8 cellular contexts compared by ENCODE assay signal in the genomic region with DNA sequence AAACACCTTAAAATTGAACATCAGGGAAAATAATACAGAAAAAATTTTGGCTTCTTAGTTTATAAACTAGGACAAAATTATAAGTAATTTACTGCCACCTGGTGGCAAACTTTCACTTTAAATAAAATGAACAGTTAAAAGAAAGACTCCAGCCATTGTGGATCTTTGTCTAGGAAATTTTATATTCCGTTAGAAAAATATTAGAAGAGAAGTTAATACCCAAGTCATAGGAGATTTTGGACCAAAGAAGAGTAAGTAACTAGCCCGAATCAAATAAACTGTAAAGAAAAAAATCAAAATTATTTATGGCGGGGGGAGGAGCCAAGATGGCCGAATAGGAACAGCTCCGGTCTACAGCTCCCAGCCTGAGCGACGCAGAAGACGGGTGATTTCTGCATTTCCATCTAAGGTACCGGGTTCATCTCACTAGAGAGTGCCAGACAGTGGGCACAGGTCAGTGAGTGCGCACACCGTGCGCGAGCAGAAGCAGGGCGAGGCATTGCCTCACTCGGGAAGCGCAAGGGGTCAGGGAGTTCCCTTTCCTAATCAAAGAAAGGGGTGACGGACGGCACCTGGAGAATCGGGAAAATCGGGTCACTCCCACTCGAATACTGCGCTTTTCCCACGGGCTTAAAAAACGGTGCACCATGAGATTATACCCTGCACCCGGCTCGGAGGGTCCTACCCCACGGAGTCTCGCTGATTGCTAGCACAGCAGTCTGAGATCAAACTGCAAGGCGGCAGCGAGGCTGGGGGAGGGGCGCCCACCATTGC.
DNase-seq lines count a peak whose midpoint lies in the region; TF ChIP-seq lines count a peak whose summit lies in the region.
"Not testable (repeated sequence)": the region's sequence is repeated elsewhere in the genome, so short reads cannot be mapped to it uniquely, and the experiment has no call there.

No MANE protein-coding gene starts in this region.

- peak; percentile 56 for TF ChIP-seq RAD21 in SK-N-SH (IDR thresholded peaks at IDR 0.05; ENCODE audit: low read length)

- H4K8ac ChIP-seq in neuronal stem cell (ENCODE audit: low read depth, low read length), result not testable (repeated sequence)

- not testable (repeated sequence) for H3K4me2 ChIP-seq in SK-N-SH; mammary epithelial cell (ENCODE audit: insufficient read depth, low read depth, low read length); neuronal stem cell (ENCODE audit: insufficient read depth, low read length, poor library complexity, severe bottlenecking)

- 0 out of 2 replicates have a peak overlapping the region, but pooled peaks have one; percentile 4 for H2AFZ ChIP-seq in SK-N-SH (ENCODE audit: low read depth)
- H2AFZ ChIP-seq in mammary epithelial cell (ENCODE audit: low read depth, low read length), result not testable (repeated sequence)
- peak overlapping the region; percentile 76 for H2AFZ ChIP-seq in neuronal stem cell (ENCODE audit: low read length)

- not testable (repeated sequence) for H3K18ac ChIP-seq in neuronal stem cell (ENCODE audit: low read length)

- not testable (repeated sequence) for H3K36me3 ChIP-seq in SK-N-SH (replicated peaks in 1 of 2; ENCODE audit: control insufficient read depth in 1 of 2, insufficient read depth in 2 of 2, low read length in 1 of 2); mammary epithelial cell (ENCODE audit: insufficient read depth, low read length); cardiac muscle cell; neuronal stem cell (replicated peaks in 1 of 2; ENCODE audit: control insufficient read depth in 2 of 2, insufficient read depth in 2 of 2, low read length in 2 of 2)

- not testable (repeated sequence) for H3K79me2 ChIP-seq in SK-N-SH (ENCODE audit: insufficient read depth); mammary epithelial cell (ENCODE audit: insufficient read depth, low read length)

- H3K27ac ChIP-seq in SK-N-SH (ENCODE audit: low read depth in 2 of 2, low read length in 1 of 2); mammary epithelial cell (ENCODE audit: insufficient read depth, low read depth, low read length); cardiac muscle cell; neuronal stem cell (replicated peaks; ENCODE audit: low read length): not testable (repeated sequence)

- H3K4me3 ChIP-seq in SK-N-SH (ENCODE audit: low read depth in 2 of 2, low read length in 1 of 2), result peak overlapping the region in 1 of 2 experiments; percentile 12; a peak in 1 of 4 replicates
- not testable (repeated sequence) for H3K4me3 ChIP-seq in mammary epithelial cell (replicated peaks in 1 of 3; ENCODE audit: insufficient read depth in 1 of 3, low read depth in 2 of 3, low read length in 3 of 3); cardiac muscle cell; neuronal stem cell (ENCODE audit: low read length in 2 of 2)

- not testable (repeated sequence) for TF ChIP-seq EP300 in SK-N-SH (IDR thresholded peaks at IDR 0.05; ENCODE audit: borderline replicate concordance in 1 of 2, low read depth in 1 of 2, low read length in 1 of 2)

- H3K79me1 ChIP-seq in neuronal stem cell (ENCODE audit: low read depth, low read length), result not testable (repeated sequence)

- not testable (repeated sequence) for H2AK5ac ChIP-seq in neuronal stem cell (ENCODE audit: low read depth, low read length)

- not testable (repeated sequence) for H3K4me1 ChIP-seq in SK-N-SH (ENCODE audit: control insufficient read depth in 1 of 2, insufficient read depth in 2 of 2, low read depth in 1 of 2, low read length in 1 of 2); mammary epithelial cell (ENCODE audit: insufficient read depth, low read length); cardiac muscle cell (ENCODE audit: low read depth); neuronal stem cell (ENCODE audit: control insufficient read depth in 2 of 2, insufficient read depth in 1 of 2, low read depth in 1 of 2, low read length in 2 of 2)

- not testable (repeated sequence) for H3K9me2 ChIP-seq in SK-N-SH

- CTCF ChIA-PET in SK-N-SH (lab: Yijun Ruan, JAX) (interaction anchor here (0.9 to 4.9 kb wide), 5 partner anchors 8 to 60 kb away, joined by 3 to 90 read pairs (median 4); no protein-coding TSS in a partner anchor), mammary epithelial cell (lab: Charles Lee; ENCODE audit: low non-redundant PET) (interaction anchor here (0.7 kb wide), 1 partner anchor 222 kb away, joined by 6 read pairs; no protein-coding TSS in a partner anchor)

- WGBS in SK-N-SH (ENCODE audit: low lambda C conversion rate), result 61% methylated on average over 14 of the region's 31 CpGs
- 69% methylated on average over 8 of the region's 31 CpGs for WGBS in mammary epithelial cell (ENCODE audit: low coverage, missing lambda C conversion rate)
- no CpG with 5 or more reads among the region's 31 CpGs for WGBS in neuronal stem cell (ENCODE audit: extremely low coverage in 2 of 2, insufficient read length in 2 of 2, insufficient replicate concordance in 1 of 2), 2 donors

- H2BK12ac ChIP-seq in neuronal stem cell (ENCODE audit: low read length), result not testable (repeated sequence)

- not testable (repeated sequence) for H3K27me3 ChIP-seq in SK-N-SH (ENCODE audit: insufficient read depth); mammary epithelial cell (ENCODE audit: insufficient read depth, low read length); cardiac muscle cell; neuronal stem cell (ENCODE audit: control insufficient read depth in 3 of 3, insufficient read depth in 3 of 3, low read depth in 1 of 3, low read length in 3 of 3)

- H3K4ac ChIP-seq in neuronal stem cell (ENCODE audit: low read length), result not testable (repeated sequence)

- BruUV-seq in mammary epithelial cell (replicated peaks; lab: Mats Ljungman, UMichigan), result not testable (repeated sequence)

- not testable (repeated sequence) for H2BK5ac ChIP-seq in neuronal stem cell (ENCODE audit: low read length)

- not testable (repeated sequence) for H3K9me3 ChIP-seq in SK-N-SH; mammary epithelial cell (replicated peaks; ENCODE audit: insufficient read depth, low read length); cardiac muscle cell (ENCODE audit: low read depth); neuronal stem cell (replicated peaks in 1 of 2; ENCODE audit: control insufficient read depth in 2 of 2, insufficient read depth in 1 of 2, low read depth in 1 of 2, low read length in 2 of 2)

- in situ Hi-C loops in mammary epithelial cell (cut with MboI; ENCODE audit: low sequenced_read_pairs in 2 of 2), result loop anchor here (10.0 to 25.0 kb wide), 3 partner anchors 435 to 662 kb away; partner anchors contain the start of gene THSD7A (in 2 of the 2)

- H3K14ac ChIP-seq in neuronal stem cell (ENCODE audit: low read length), result not testable (repeated sequence)

- dilution Hi-C loops in mammary epithelial cell (cut with HindIII; ENCODE audit: low sequenced_read_pairs), result loop anchor here (5.0 kb wide), 1 partner anchor 65 kb away; no protein-coding TSS in a partner anchor

- H4K20me1 ChIP-seq in SK-N-SH (ENCODE audit: insufficient read depth); mammary epithelial cell (ENCODE audit: insufficient read depth, low read length): not testable (repeated sequence)

- not testable (repeated sequence) for H4K91ac ChIP-seq in neuronal stem cell (ENCODE audit: low read depth, low read length, poor library complexity)

- peak; percentile 14 for TF ChIP-seq CTCF in GM12873 (IDR thresholded peaks at IDR 0.05; ENCODE audit: insufficient read depth, low read depth, low read length, missing control alignments)
- TF ChIP-seq CTCF in LNCAP (IDR thresholded peaks at IDR 0.05), result peak; percentile 57; the same call in 1 of the 2 replicates
- peak; percentile 81 for TF ChIP-seq CTCF in SK-N-SH (IDR thresholded peaks at IDR 0.05)
- peak; percentile 3 to 29 for TF ChIP-seq CTCF in mammary epithelial cell (conservative IDR thresholded peaks at IDR 0.05 in 1 of 2, IDR thresholded peaks at IDR 0.05 in 1 of 2; ENCODE audit: extremely low read depth in 1 of 2, insufficient read depth in 1 of 2, low read depth in 1 of 2, low read length in 2 of 2)
- peak; percentile 32 for TF ChIP-seq CTCF in cardiac muscle cell (IDR thresholded peaks at IDR 0.05; ENCODE audit: low read depth, low read length)

- H3F3A ChIP-seq in SK-N-SH (replicated peaks; ENCODE audit: insufficient read depth), result not testable (repeated sequence)

- H2BK120ac ChIP-seq in neuronal stem cell (ENCODE audit: low read depth, low read length), result not testable (repeated sequence)

- not testable (repeated sequence) for H2BK15ac ChIP-seq in neuronal stem cell (ENCODE audit: low read length)

- POLR2A ChIA-PET in SK-N-SH (lab: Yijun Ruan, JAX), result not testable (repeated sequence)

- DNase-seq in AG08396 (ENCODE audit: low spot score) (peak; percentile 10), NCI-H345 treated with DMSO at 0.1 percent for 48 hours (lab: John Stamatoyannopoulos, UW; ENCODE audit: unreplicated experiment) (peak; percentile 78), SK-N-SH (peak; percentile 44), cardiac muscle cell (ENCODE audit: low read depth in 1 of 2, low spot score in 1 of 2) (peak; percentile 61 to 64)
- DNase-seq in mammary epithelial cell; neuronal stem cell (ENCODE audit: low spot score): not testable (repeated sequence)

- intact Hi-C loops in mammary epithelial cell (cut with micrococcal nuclease), result not testable (repeated sequence)

- H3K23ac ChIP-seq in neuronal stem cell (ENCODE audit: low read depth, low read length, poor library complexity), result not testable (repeated sequence)

- not testable (repeated sequence) for H3K9ac ChIP-seq in SK-N-SH; mammary epithelial cell (ENCODE audit: insufficient read depth, low read length); neuronal stem cell (ENCODE audit: low read depth, low read length, poor library complexity)

TF ChIP-seq in SK-N-SH, 30 proteins besides CTCF, POLR2A, EP300 and RAD21:
- TF ChIP-seq YY1 (IDR thresholded peaks at IDR 0.05; ENCODE audit: low read depth), result 0 out of 2 replicates have a peak, but pooled peaks have one; percentile 53
- peak; percentile 31 for TF ChIP-seq SMC3 (IDR thresholded peaks at IDR 0.05; ENCODE audit: low read depth, low read length)

Comparison
In these comparisons a context has a peak if more than half of its experiments do, and no peak if none do; other contexts are left out.
1. CTCF ChIP-seq: peak in every context shown above with its lines; median percentile 81 in SK-N-SH; 57 in LNCAP; 32 in cardiac muscle cell; 16 in mammary epithelial cell; 14 in GM12873.